ENCODE assay signal across 8 cellular contexts in the genomic region with DNA sequence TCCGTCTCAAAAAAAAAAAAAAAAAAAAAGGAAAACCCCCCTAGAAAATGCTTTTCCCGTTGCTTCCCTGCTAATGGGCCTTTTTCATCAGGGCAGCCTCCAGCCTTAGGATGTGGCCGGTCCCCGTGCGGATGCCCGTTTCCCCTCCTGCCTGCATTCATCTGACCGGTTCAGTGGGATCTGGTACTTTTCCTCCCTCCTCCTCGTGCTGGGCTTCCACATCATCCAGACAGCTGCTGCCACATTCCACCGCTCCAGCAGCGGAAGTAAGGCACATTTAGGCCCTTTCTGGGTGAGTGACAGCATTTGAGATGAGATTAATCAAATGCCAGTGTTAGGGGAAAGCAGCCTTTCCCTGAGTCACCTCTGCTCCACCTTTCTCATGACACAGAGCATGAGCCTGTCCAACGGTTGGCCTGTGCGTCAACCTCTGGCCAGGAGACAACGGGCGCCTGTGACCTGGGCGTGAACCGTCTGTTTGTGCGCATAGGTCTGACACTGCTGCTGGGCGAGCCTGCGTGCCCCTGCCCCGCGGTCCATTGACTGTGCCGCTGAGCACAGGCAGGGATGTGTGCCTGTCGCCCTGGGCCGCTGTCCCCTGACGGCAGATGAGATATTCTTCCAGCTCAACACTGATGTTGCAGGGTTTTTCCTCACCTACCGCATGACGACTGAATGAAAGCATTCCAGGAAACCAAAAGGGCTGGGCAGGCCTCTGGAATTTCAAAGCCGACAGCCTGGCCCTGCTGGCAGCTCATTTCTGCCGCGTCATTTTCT.
DNase-seq lines count a peak whose midpoint lies in the region; ATAC-seq and TF ChIP-seq lines count a peak whose summit lies in the region.

No MANE protein-coding gene starts in this region.

- peak; percentile 98 for DNase-seq in EH (ENCODE audit: low read depth)
- DNase-seq in PC-3 = peak; percentile 98
- peak; percentile 96 for DNase-seq in brain microvascular endothelial cell
- DNase-seq in iris pigment epithelial cell (ENCODE audit: low read depth) = peak; percentile 97
- DNase-seq in stimulated activated CD4-positive, alpha-beta T cell treated with anti-CD3 and anti-CD28 coated beads, Interleukin-4, amount 100 ng/mL, for 1 hour = peak; percentile 22
- DNase-seq in NCI-H774 (lab: John Stamatoyannopoulos, UW) = no peak
- no peak for DNase-seq in NCI-H1105 (lab: John Stamatoyannopoulos, UW)
- DNase-seq in activated CD4-positive, CD25-positive, alpha-beta regulatory T cell treated with anti-CD3 and anti-CD28 coated beads, Interleukin-2, amount 50 U/mL, for 72 hours = no peak

- peaks cover 8% of the 10 kb centered on the region for H3F3A ChIP-seq in PC-3 (ENCODE audit: low read length, unreplicated experiment)

- POLR2A ChIA-PET in PC-3 (lab: Charles Lee; ENCODE audit: unreplicated experiment) = interaction anchor here (0.5 to 2.2 kb wide), 14 partner anchors 13 to 176 kb away, joined by 4 to 37 read pairs (median 7); no protein-coding TSS in a partner anchor

- in situ Hi-C loops in brain microvascular endothelial cell (cut with HindIII; ENCODE audit: low pct_ligation_motif_present, low sequenced_read_pairs) = no loop called here

- H4K20me1 ChIP-seq in PC-3 (ENCODE audit: low read length) = no peaks in the 10 kb centered on the region

- CTCF ChIA-PET in PC-3 (lab: Charles Lee) = interaction anchor here (0.6 kb wide), 1 partner anchor 20 kb away, joined by 3 read pairs; no protein-coding TSS in a partner anchor

- peak overlapping the region; percentile 93 for H3K9ac ChIP-seq in PC-3 (ENCODE audit: low read length)

- H3K4me3 ChIP-seq in PC-3 (ENCODE audit: low read length) = peak overlapping the region; percentile 53
- peak overlapping the region; percentile 35 for H3K4me3 ChIP-seq in brain microvascular endothelial cell (ENCODE audit: low read depth, low read length)

- no peaks in the 10 kb centered on the region for H3K79me2 ChIP-seq in PC-3 (ENCODE audit: low read length)

- BruUV-seq in PC-3 (replicated peaks; lab: Mats Ljungman, UMichigan) = no TSS peak

- H3K4me2 ChIP-seq in PC-3 (ENCODE audit: low read length) = peak overlapping the region; percentile 82

- intact Hi-C loops in PC-3 (cut with micrococcal nuclease) = loop anchor here (1.0 to 5.0 kb wide), 6 partner anchors 21 to 175 kb away; no protein-coding TSS in a partner anchor

- no peaks in the 10 kb centered on the region for H3K9me3 ChIP-seq in PC-3 (ENCODE audit: low read length)

- H3K9me2 ChIP-seq in PC-3 (replicated peaks; ENCODE audit: low read length) = no peaks in the 10 kb centered on the region

- H3K27ac ChIP-seq in PC-3 (ENCODE audit: low read length) = peak overlapping the region; percentile 98
- peak overlapping the region; percentile 99 for H3K27ac ChIP-seq in brain microvascular endothelial cell

- peak; percentile 81 for ATAC-seq in PC-3

- H2AFZ ChIP-seq in PC-3 (ENCODE audit: low read length) = no peak overlapping the region

- H3K4me1 ChIP-seq in PC-3 (ENCODE audit: insufficient read depth, low read length) = peaks cover 50% of the 10 kb centered on the region

- no peaks in the 10 kb centered on the region for H3K36me3 ChIP-seq in PC-3 (ENCODE audit: low read depth, low read length)
- no peaks in the 10 kb centered on the region for H3K36me3 ChIP-seq in brain microvascular endothelial cell (replicated peaks)

- TF ChIP-seq CTCF in PC-3 (conservative IDR thresholded peaks at IDR 0.05; ENCODE audit: low read depth, low read length) (no peak), brain microvascular endothelial cell (IDR thresholded peaks at IDR 0.05; ENCODE audit: low read depth, low read length, missing control alignments) (no peak)

- H3K27me3 ChIP-seq in PC-3 (ENCODE audit: low read length) (no peaks in the 10 kb centered on the region), brain microvascular endothelial cell (replicated peaks) (no peaks in the 10 kb centered on the region)

Comparison
In these comparisons a context has a peak if more than half of its experiments do, and no peak if none do; other contexts are left out.
1. DNase-seq: peak in EH (single experiment), PC-3 (single experiment), brain microvascular endothelial cell (single experiment), iris pigment epithelial cell (single experiment) and stimulated activated CD4-positive, alpha-beta T cell treated with anti-CD3 and anti-CD28 coated beads, Interleukin-4, amount 100 ng/mL, for 1 hour (single experiment); none in NCI-H774 (single experiment), NCI-H1105 (single experiment) and activated CD4-positive, CD25-positive, alpha-beta regulatory T cell treated with anti-CD3 and anti-CD28 coated beads, Interleukin-2, amount 50 U/mL, for 72 hours (single experiment).